ENCODE assay signal across 1 cellular context in the genomic region with DNA sequence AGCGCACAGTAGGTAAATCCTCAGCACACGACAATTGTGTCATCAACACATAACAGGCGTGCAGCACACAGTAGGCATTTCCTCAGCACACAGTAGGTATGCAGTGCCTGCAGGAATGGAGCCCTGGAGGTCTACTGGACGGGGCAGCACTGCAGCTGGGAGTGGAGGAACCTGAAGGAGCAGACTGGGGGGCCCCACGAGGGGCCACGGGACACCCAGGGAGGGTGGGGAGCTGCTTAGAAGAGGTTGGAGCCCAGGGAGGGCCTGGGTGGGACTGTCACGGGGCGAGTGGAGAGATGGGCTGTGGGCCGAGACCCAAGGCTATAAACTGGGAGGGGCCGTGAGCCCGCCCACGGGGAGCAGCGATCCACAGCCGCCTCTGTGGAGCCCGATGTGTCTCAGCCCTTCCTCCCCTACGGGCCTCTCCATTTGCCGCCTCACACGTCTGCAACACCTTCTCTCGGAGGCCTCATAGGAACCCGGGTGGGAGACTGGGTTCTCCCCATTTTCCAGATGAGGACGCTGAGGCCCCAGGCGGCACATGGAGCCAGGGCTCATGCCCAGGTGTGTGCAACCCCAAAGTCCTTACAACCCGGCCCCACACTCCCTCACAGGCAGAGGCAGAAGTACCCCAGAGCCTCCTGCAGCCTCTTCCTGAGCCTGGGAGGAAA.
TF ChIP-seq lines count a peak whose summit lies in the region.

No MANE protein-coding gene starts in this region.

TF ChIP-seq in HCT116, 20 proteins besides CTCF, POLR2A, EP300 and RAD21 (continued from another document):
- TF ChIP-seq TCF7L2 (IDR thresholded peaks at IDR 0.05; ENCODE audit: borderline replicate concordance, extremely low read depth, insufficient read depth, insufficient read length) (no peak), POLR2AphosphoS5 (IDR thresholded peaks at IDR 0.05; ENCODE audit: low read depth, low read length) (no peak), CEBPB (IDR thresholded peaks at IDR 0.05; ENCODE audit: low read depth) (no peak), ZNF274 (IDR thresholded peaks at IDR 0.05; ENCODE audit: low read depth, low read length) (no peak), EGR1 (IDR thresholded peaks at IDR 0.05; ENCODE audit: low read depth) (no peak), ZBTB33 (IDR thresholded peaks at IDR 0.05; ENCODE audit: extremely low read depth, insufficient replicate concordance, low read length) (no peak), MAX (IDR thresholded peaks at IDR 0.05) (no peak), FOSL1 (IDR thresholded peaks at IDR 0.05; ENCODE audit: low read depth) (no peak), ELF1 (IDR thresholded peaks at IDR 0.05; ENCODE audit: borderline replicate concordance, low read depth) (no peak), SRF (IDR thresholded peaks at IDR 0.05; ENCODE audit: low read depth) (no peak), YY1 (IDR thresholded peaks at IDR 0.05; ENCODE audit: extremely low read depth, insufficient replicate concordance, low read depth, low read length) (no peak), EZH2phosphoT487 (IDR thresholded peaks at IDR 0.05; ENCODE audit: borderline replicate concordance) (no peak), CBX3 (IDR thresholded peaks at IDR 0.05; ENCODE audit: low read depth) (no peak)
- TF ChIP-seq, protein P1, sequence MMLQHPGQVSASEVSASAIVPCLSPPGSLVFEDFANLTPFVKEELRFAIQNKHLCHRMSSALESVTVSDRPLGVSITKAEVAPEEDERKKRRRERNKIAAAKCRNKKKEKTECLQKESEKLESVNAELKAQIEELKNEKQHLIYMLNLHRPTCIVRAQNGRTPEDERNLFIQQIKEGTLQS (IDR thresholded peaks at IDR 0.05), result no peak
TF ChIP-seq in HCT116: peak in this region for 0.
